ENCODE assay signal across 10 cellular contexts in the genomic region with DNA sequence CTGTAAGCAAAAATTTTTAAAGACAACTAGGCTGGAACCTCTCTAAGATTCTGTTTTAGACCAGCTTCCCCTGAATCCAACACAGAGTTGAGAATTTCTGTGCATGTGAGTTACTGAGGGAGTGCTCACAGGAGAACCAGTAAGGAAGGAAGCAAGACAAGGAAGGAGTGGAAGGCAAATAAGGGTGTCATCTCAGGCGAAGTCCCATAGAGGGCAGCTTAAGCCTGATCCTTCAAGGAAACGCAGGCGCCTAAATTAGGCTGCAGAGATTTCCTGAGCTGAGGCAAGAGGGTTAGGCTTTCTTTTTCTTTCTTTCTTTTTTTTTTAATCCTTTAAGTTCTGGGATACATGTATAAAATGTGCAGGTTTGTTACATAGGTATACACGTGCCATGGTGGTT. TPM values are rescaled to one million over a fixed set of nuclear protein-coding genes. Genes with fewer than 3 reads are reported as not detected.
A peak's percentile ranks its signal among the peaks of the same experiment; 100 is the strongest.
DNase-seq lines count a peak whose midpoint lies in the region; TF ChIP-seq lines count a peak whose summit lies in the region.
"Had no signal": no experiment of that assay in that cellular context is flagged by ENCODE, and none has a peak within 500 bp of the region (broad histone marks: within the 10 kb centered on the region; RNA-seq: fewer than 3 reads in every experiment).

No MANE protein-coding gene starts in this region.

- TF ChIP-seq CTCF in A673 (conservative IDR thresholded peaks at IDR 0.05; ENCODE audit: low read depth, low read length) = peak; percentile 54
- peak; percentile 12 to 35 (median 22) for TF ChIP-seq CTCF in adrenal gland (IDR thresholded peaks at IDR 0.05)
- no peak for TF ChIP-seq CTCF in GM13976 (IDR thresholded peaks at IDR 0.05; ENCODE audit: borderline replicate concordance, control extremely low read depth, extremely low read depth, insufficient read depth, missing control alignments)

- 10 to 24% (median 22%) methylated on average over 4 of the region's 4 CpGs for WGBS in adrenal gland, 4 donors

- H3K9me3 ChIP-seq in A673 (ENCODE audit: low read depth, low read length, poor library complexity, severe bottlenecking) (no peaks in the 10 kb centered on the region), adrenal gland (replicated peaks in 1 of 3) (no peaks in the 10 kb centered on the region)
- H3K9me3 ChIP-seq: SJSA1 had no signal

- BruUV-seq in A673 (replicated peaks; lab: Mats Ljungman, UMichigan) = no TSS peak

- no peak for TF ChIP-seq POLR2A in adrenal gland (IDR thresholded peaks at IDR 0.05)

- in situ Hi-C loops in GM13976 (cut with MboI; ENCODE audit: low sequenced_read_pairs, unreplicated experiment) = no loop called here

- intact Hi-C loops in A673 (cut with micrococcal nuclease; ENCODE audit: unreplicated experiment) (no loop called here), adrenal gland (cut with DNase I) (no loop called here)

- H3K4me1 ChIP-seq in A673 (ENCODE audit: insufficient read depth, low read length, poor library complexity, severe bottlenecking) (no peaks in the 10 kb centered on the region), adrenal gland (replicated peaks in 1 of 2) (no peaks in the 10 kb centered on the region)
- H3K4me1 ChIP-seq: SJSA1 had no signal

- DNase-seq in A673 (ENCODE audit: low spot score) (peak; percentile 68), H7 (peak; percentile 37), adrenal gland (peak in 5 of 7 donors; percentile 10 to 19 (median 15)), iPS-NIHi11 (ENCODE audit: low spot score) (peak; percentile 81), GM13976 (ENCODE audit: low spot score) (no peak), NCI-H774 (lab: John Stamatoyannopoulos, UW) (no peak)
- DNase-seq in activated naive CD4-positive, alpha-beta T cell treated with anti-CD3 and anti-CD28 coated beads, Interleukin-2, amount 50 U/mL, for 16 hours = no peak
- no peak for DNase-seq in activated CD8-positive, alpha-beta memory T cell treated with anti-CD3 and anti-CD28 coated beads for 24 hours
- DNase-seq: stimulated activated naive CD4-positive, alpha-beta T cell treated with Interleukin-2 at 50 U/mL for 16 hours had no signal

- H3K36me3 ChIP-seq in A673 (ENCODE audit: insufficient read depth, low read length, poor library complexity, severe bottlenecking) = no peaks in the 10 kb centered on the region
- H3K36me3 ChIP-seq in H7 (replicated peaks; ENCODE audit: control insufficient read depth, insufficient read depth, low read length) = no peaks in the 10 kb centered on the region
- no peaks in the 10 kb centered on the region for H3K36me3 ChIP-seq in adrenal gland (replicated peaks in 1 of 2)
- H3K36me3 ChIP-seq: SJSA1 had no signal

- H3K27me3 ChIP-seq in A673 (replicated peaks; ENCODE audit: insufficient read depth, low read depth, low read length, poor library complexity) (no peaks in the 10 kb centered on the region), H7 (ENCODE audit: control insufficient read depth, insufficient read depth, low read length) (no peaks in the 10 kb centered on the region), adrenal gland (no peaks in the 10 kb centered on the region)
- H3K27me3 ChIP-seq: SJSA1 had no signal

- CTCF ChIA-PET in A673 (lab: Charles Lee) = no interaction called here

- H3K27ac ChIP-seq in A673 (ENCODE audit: low read depth, low read length, poor library complexity, severe bottlenecking) (no peak overlapping the region), adrenal gland (no peak overlapping the region)
- H3K27ac ChIP-seq: SJSA1 had no signal

- H3K4me3 ChIP-seq in A673 (ENCODE audit: low read depth, low read length, poor library complexity, severe bottlenecking) (no peak overlapping the region), H7 (ENCODE audit: insufficient read depth, low read depth, low read length) (no peak overlapping the region), adrenal gland (no peak overlapping the region)
- H3K4me3 ChIP-seq: SJSA1 had no signal

- POLR2A ChIA-PET in A673 (lab: Charles Lee; ENCODE audit: low non-redundant PET) = no interaction called here

RNA-seq across cellular contexts. Expression of gene COL6A6, which starts 36.2 kb away (rescaled TPM):
- total RNA-seq in A673 (2021) (not detected in 2 replicates), adrenal gland (under 1 TPM; under 0.01 to 0.61 (median 0.08) TPM)
- total RNA-seq in H7 (2014; rRNA removed; shearing (Covaris generic)) = under 0.01 TPM in 1 of 2 replicates, not detected in the other
- polyA plus RNA-seq in adrenal gland = under 1 TPM; 0.11 to 0.17 (median 0.16) TPM
- total RNA-seq: SJSA1 had no signal

Comparison
In these comparisons a context has a peak if more than half of its experiments do, and no peak if none do; other contexts are left out.
1. DNase-seq: peak in A673 (single experiment), H7 (single experiment), adrenal gland (5 of 7) and iPS-NIHi11 (single experiment); none in activated naive CD4-positive, alpha-beta T cell treated with anti-CD3 and anti-CD28 coated beads, Interleukin-2, amount 50 U/mL, for 16 hours (single experiment), GM13976 (single experiment), NCI-H774 (single experiment) and activated CD8-positive, alpha-beta memory T cell treated with anti-CD3 and anti-CD28 coated beads for 24 hours (single experiment).